Comparison of ENCODE assay signal across 8 cellular contexts in the genomic region with DNA sequence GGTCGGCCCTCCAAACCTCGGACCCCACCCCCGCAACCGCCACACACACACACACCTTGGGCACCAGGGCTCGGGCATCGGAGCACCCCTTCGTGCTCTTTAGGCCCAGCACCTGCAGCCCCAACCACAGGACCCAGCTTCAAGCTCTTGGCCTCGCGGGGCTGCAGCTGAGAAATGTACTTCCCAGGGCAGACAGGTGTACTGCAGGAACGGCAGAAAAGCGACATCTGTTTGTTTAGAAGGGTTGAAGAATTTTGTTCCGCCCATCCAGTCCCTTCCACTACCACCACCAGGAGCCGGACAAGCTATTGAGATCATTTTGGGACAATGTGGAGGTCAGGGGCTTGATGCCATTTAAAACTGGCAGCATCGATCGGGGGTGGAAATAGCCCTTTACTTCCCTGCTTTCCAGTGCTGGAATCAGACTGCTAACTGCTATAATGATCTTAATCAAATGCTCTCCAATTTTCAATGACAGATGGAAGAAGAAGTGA. TPM values are rescaled to one million over a fixed set of nuclear protein-coding genes. Genes with fewer than 3 reads are reported as not detected.
DNase-seq lines count a peak whose midpoint lies in the region; ATAC-seq and TF ChIP-seq lines count a peak whose summit lies in the region.

No MANE protein-coding gene starts in this region.

- H3K4me1 ChIP-seq in ascending aorta (peaks cover 7 to 42% of the 10 kb centered on the region in 2 donors), transverse colon (peaks cover 10 to 63% (median 15%) of the 10 kb centered on the region in 4 donors)

- H3K36me3 ChIP-seq in ascending aorta = peaks cover 0 to 3% of the 10 kb centered on the region in 2 donors
- H3K36me3 ChIP-seq in transverse colon = no peaks in the 10 kb centered on the region

- no peak for ATAC-seq in memory B cell (ENCODE audit: low read depth)

- no peaks in the 10 kb centered on the region for H3K9me3 Mint-ChIP-seq in activated naive CD8-positive, alpha-beta T cell (ENCODE audit: low read depth)
- H3K9me3 Mint-ChIP-seq in activated naive CD8-positive, alpha-beta T cell treated with anti-CD3 and anti-CD28 coated beads for 36 hours = no peaks in the 10 kb centered on the region
- H3K9me3 Mint-ChIP-seq in memory B cell = no peaks in the 10 kb centered on the region

- TF ChIP-seq CTCF in ascending aorta (IDR thresholded peaks at IDR 0.05) (no peak), transverse colon (IDR thresholded peaks at IDR 0.05) (no peak)

- peaks cover 44% of the 10 kb centered on the region for H3K27me3 Mint-ChIP-seq in activated naive CD8-positive, alpha-beta T cell
- peaks cover 81% of the 10 kb centered on the region for H3K27me3 Mint-ChIP-seq in activated naive CD8-positive, alpha-beta T cell treated with anti-CD3 and anti-CD28 coated beads for 36 hours
- peaks cover 11% of the 10 kb centered on the region for H3K27me3 Mint-ChIP-seq in memory B cell

- intact Hi-C loops in ascending aorta (cut with DNase I) (loop anchor here (10.0 kb wide), 1 partner anchor 1020 kb away; a partner anchor contains a TSS), transverse colon (cut with DNase I; ENCODE audit: low total_unique reads) (no loop called here)

- DNase-seq in activated naive CD8-positive, alpha-beta T cell treated with anti-CD3 and anti-CD28 coated beads for 36 hours = no peak
- DNase-seq in ascending aorta (ENCODE audit: low spot score in 2 of 2) = no peak
- no peak for DNase-seq in memory B cell (ENCODE audit: low spot score in 2 of 2)
- no peak for DNase-seq in transverse colon
- DNase-seq in GM19240 (ENCODE audit: insufficient read length, low spot score) = no peak
- DNase-seq in AG08395 (ENCODE audit: low spot score) = no peak
- DNase-seq in NCI-H2081 treated with DMSO at 0.1 percent for 48 hours (lab: John Stamatoyannopoulos, UW) = no peak

- H3K4me1 Mint-ChIP-seq in activated naive CD8-positive, alpha-beta T cell (ENCODE audit: low read depth) = peaks cover 10% of the 10 kb centered on the region
- peaks cover 1% of the 10 kb centered on the region for H3K4me1 Mint-ChIP-seq in activated naive CD8-positive, alpha-beta T cell treated with anti-CD3 and anti-CD28 coated beads for 36 hours
- peaks cover 6% of the 10 kb centered on the region for H3K4me1 Mint-ChIP-seq in memory B cell

- H3K27ac Mint-ChIP-seq in activated naive CD8-positive, alpha-beta T cell = no peak overlapping the region
- H3K27ac Mint-ChIP-seq in activated naive CD8-positive, alpha-beta T cell treated with anti-CD3 and anti-CD28 coated beads for 36 hours = no peak overlapping the region
- H3K27ac Mint-ChIP-seq in memory B cell = no peak overlapping the region

- peak overlapping the region; percentile 87 to 90 for H3K4me3 ChIP-seq in ascending aorta
- H3K4me3 ChIP-seq in transverse colon = peak overlapping the region; percentile 39 to 81 (median 66)

- no peak for TF ChIP-seq EP300 in transverse colon (IDR thresholded peaks at IDR 0.05; ENCODE audit: low read depth)

- TF ChIP-seq POLR2A in transverse colon (IDR thresholded peaks at IDR 0.05) = no peak

- in situ Hi-C loops in transverse colon (cut with MboI; ENCODE audit: low pct_ligation_motif_present in 1 of 4, low pct_unique_long_range_greater_than_20kb in 1 of 4, low sequenced_read_pairs in 3 of 4) = no loop called here

- WGBS in transverse colon (ENCODE audit: low coverage in 1 of 2), 2 donors = 25% methylated on average over 15 of the region's 15 CpGs; no CpG with 5 or more reads in 1 of the 2 donors

- H3K36me3 Mint-ChIP-seq in activated naive CD8-positive, alpha-beta T cell = no peaks in the 10 kb centered on the region
- no peaks in the 10 kb centered on the region for H3K36me3 Mint-ChIP-seq in activated naive CD8-positive, alpha-beta T cell treated with anti-CD3 and anti-CD28 coated beads for 36 hours
- H3K36me3 Mint-ChIP-seq in memory B cell = no peaks in the 10 kb centered on the region

- H3K27me3 ChIP-seq in ascending aorta (no peaks in the 10 kb centered on the region), transverse colon (no peaks in the 10 kb centered on the region)

- H3K9me3 ChIP-seq in ascending aorta (no peaks in the 10 kb centered on the region), transverse colon (no peaks in the 10 kb centered on the region)

- H3K27ac ChIP-seq in ascending aorta (peak overlapping the region; percentile 91 to 92), transverse colon (peak overlapping the region; percentile 84 to 91 (median 90))

- H3K4me3 Mint-ChIP-seq in activated naive CD8-positive, alpha-beta T cell = peak overlapping the region; percentile 57
- no peak overlapping the region for H3K4me3 Mint-ChIP-seq in activated naive CD8-positive, alpha-beta T cell treated with anti-CD3 and anti-CD28 coated beads for 36 hours
- peak overlapping the region; percentile 42 for H3K4me3 Mint-ChIP-seq in memory B cell

RNA-seq across cellular contexts. Expression of a gene that starts 1.7 kb away (rescaled TPM):
- total RNA-seq in activated naive CD8-positive, alpha-beta T cell treated with anti-CD3 and anti-CD28 coated beads for 36 hours = not detected
- total RNA-seq in ascending aorta (4.0 TPM), transverse colon (1 to 10 TPM in 3 of 4 donors, under 1 TPM in 1; 0.60 to 6.7 (median 2.0) TPM)
